1 cellular context compared by ENCODE assay signal in the genomic region with DNA sequence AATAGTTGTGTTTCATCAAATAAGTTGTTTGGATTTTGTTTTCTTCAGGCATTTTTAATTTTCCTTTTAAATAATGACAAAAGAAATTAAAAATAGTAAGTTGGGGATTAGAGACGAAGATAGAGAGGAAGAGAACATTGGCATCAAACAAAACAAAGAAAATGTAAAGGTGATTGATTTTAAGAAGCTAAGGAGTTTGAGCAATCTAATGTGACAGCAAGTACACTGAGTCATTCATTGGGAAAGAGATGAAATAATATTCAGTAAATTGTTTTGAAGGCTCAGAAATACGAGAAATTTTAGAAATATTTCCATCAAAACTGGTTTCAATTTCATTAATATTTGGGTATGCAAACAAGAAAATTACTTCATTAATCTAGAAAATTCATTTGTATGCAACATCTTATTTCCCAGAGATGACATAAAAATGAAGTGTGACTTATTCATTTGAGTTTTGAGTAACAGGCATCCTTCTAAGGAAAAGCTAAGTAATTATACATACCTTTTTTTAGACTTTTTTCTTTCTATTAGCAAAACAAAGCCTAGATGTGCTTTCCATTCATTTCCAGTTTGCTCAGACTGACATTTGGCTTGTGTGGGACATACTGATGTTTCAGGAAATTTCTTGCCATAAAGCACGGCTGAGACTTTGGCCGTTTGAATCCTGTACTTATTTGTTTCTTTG.
TF ChIP-seq lines count a peak whose summit lies in the region.

No MANE protein-coding gene starts in this region.

TF ChIP-seq in WTC11, 78 proteins besides CTCF, POLR2A, EP300 and RAD21 (continued from another document):
- TF ChIP-seq, protein P1, sequence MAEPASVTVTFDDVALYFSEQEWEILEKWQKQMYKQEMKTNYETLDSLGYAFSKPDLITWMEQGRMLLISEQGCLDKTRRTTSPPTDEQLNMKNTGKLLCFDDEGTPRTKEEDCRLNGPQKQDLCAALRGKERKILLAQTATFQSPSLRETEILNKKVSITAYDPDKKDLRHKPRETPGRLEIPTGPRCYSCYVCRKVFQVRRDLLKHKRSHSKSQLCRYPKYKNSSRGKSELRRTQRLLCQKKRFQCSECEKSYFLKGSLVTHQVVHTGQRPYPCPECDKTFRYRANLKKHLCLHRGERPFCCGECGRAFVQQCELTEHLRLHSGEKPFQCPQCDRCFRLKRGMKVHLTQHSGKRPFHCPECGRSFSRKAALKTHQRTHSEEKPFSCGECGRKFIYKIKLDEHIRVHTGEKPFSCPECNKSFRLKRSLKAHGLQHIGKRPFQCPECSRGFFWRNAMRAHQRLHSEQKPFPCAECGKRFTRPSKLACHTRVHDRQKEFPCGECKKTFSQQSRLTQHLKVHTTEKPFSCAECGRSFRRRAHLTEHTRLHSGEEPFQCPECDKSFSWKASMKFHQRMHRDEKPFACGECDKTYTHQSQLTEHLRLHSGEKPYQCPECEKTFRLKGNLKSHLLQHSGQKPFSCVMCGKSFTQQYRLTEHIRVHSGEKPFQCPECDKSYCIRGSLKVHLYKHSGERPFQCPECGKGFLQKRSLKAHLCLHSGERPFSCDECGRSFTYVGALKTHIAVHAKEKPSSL (CRISPR knock-in tag; conservative IDR thresholded peaks at IDR 0.05) = no peak
- TF ChIP-seq NR2C2 (CRISPR knock-in tag; IDR thresholded peaks at IDR 0.05) (no peak), MAX (CRISPR knock-in tag; IDR thresholded peaks at IDR 0.05) (no peak), ZNF232 (CRISPR knock-in tag; IDR thresholded peaks at IDR 0.05) (no peak), HMGA2 (CRISPR knock-in tag; IDR thresholded peaks at IDR 0.05) (no peak), RORB (CRISPR knock-in tag; IDR thresholded peaks at IDR 0.05) (no peak), ZNF416 (CRISPR knock-in tag; IDR thresholded peaks at IDR 0.05) (no peak), TP53 (CRISPR knock-in tag; IDR thresholded peaks at IDR 0.05) (no peak), NFE2L1 (CRISPR knock-in tag; IDR thresholded peaks at IDR 0.05) (no peak), TEAD4 (CRISPR knock-in tag; IDR thresholded peaks at IDR 0.05) (no peak)
- TF ChIP-seq, protein P2, sequence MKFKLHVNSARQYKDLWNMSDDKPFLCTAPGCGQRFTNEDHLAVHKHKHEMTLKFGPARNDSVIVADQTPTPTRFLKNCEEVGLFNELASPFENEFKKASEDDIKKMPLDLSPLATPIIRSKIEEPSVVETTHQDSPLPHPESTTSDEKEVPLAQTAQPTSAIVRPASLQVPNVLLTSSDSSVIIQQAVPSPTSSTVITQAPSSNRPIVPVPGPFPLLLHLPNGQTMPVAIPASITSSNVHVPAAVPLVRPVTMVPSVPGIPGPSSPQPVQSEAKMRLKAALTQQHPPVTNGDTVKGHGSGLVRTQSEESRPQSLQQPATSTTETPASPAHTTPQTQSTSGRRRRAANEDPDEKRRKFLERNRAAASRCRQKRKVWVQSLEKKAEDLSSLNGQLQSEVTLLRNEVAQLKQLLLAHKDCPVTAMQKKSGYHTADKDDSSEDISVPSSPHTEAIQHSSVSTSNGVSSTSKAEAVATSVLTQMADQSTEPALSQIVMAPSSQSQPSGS (CRISPR knock-in tag; IDR thresholded peaks at IDR 0.05; ENCODE audit: borderline replicate concordance, low read depth) = no peak
- TF ChIP-seq, protein P3, sequence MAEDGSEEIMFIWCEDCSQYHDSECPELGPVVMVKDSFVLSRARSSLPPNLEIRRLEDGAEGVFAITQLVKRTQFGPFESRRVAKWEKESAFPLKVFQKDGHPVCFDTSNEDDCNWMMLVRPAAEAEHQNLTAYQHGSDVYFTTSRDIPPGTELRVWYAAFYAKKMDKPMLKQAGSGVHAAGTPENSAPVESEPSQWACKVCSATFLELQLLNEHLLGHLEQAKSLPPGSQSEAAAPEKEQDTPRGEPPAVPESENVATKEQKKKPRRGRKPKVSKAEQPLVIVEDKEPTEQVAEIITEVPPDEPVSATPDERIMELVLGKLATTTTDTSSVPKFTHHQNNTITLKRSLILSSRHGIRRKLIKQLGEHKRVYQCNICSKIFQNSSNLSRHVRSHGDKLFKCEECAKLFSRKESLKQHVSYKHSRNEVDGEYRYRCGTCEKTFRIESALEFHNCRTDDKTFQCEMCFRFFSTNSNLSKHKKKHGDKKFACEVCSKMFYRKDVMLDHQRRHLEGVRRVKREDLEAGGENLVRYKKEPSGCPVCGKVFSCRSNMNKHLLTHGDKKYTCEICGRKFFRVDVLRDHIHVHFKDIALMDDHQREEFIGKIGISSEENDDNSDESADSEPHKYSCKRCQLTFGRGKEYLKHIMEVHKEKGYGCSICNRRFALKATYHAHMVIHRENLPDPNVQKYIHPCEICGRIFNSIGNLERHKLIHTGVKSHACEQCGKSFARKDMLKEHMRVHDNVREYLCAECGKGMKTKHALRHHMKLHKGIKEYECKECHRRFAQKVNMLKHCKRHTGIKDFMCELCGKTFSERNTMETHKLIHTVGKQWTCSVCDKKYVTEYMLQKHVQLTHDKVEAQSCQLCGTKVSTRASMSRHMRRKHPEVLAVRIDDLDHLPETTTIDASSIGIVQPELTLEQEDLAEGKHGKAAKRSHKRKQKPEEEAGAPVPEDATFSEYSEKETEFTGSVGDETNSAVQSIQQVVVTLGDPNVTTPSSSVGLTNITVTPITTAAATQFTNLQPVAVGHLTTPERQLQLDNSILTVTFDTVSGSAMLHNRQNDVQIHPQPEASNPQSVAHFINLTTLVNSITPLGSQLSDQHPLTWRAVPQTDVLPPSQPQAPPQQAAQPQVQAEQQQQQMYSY (CRISPR knock-in tag; IDR thresholded peaks at IDR 0.05) = no peak
TF ChIP-seq in WTC11: peak in this region for 0.
